8 cellular contexts compared by ENCODE assay signal in genomic region chr22:29765905-29766631, GRCh38. TPM values are rescaled to one million over a fixed set of nuclear protein-coding genes. Genes with fewer than 3 reads are reported as not detected.
DNase-seq lines count a peak whose midpoint lies in the region; ATAC-seq and TF ChIP-seq lines count a peak whose summit lies in the region.

No MANE protein-coding gene starts in this region.

- POLR2A ChIA-PET in HEK293T (lab: Yijun Ruan, JAX), result interaction anchor here (0.9 to 1.6 kb wide), 9 partner anchors 10 to 213 kb away, joined by 3 to 16 read pairs (median 4); no protein-coding TSS in a partner anchor

- intact Hi-C loops in ascending aorta (cut with DNase I), result loop anchor here (2.0 kb wide), 2 partner anchors 73 to 117 kb away; partner anchors contain the start of genes ASCC2 and MTMR3
- intact Hi-C loops in left lung (cut with DNase I), result no loop called here

- peak overlapping the region; percentile 100 for H3K4me3 Mint-ChIP-seq in stimulated activated naive B cell treated with anti-CD40 and anti-IgM and Interleukin-4, amounts not matched to agents 10 μg/mL and 1 μg/mL and 100 μg/mL, for 72 hours

- H3K4me1 ChIP-seq in ascending aorta (peaks cover 9 to 17% of the 10 kb centered on the region in 2 donors), left lung (peaks cover 19 to 38% of the 10 kb centered on the region in 2 donors)

- DNase-seq in D341Med (ENCODE audit: low spot score) (peak; percentile 5), NAMALWA (ENCODE audit: low spot score) (peak; percentile 61), ascending aorta (ENCODE audit: low spot score in 2 of 2) (no peak), left lung (peak in 1 of 2 donors; percentile 42), HEK293T (ENCODE audit: extremely low spot score) (no peak), SKM-1 (lab: John Stamatoyannopoulos, UW; ENCODE audit: unreplicated experiment) (no peak)
- peak; percentile 25 for DNase-seq in stimulated activated naive B cell treated with anti-CD40 and anti-IgM and Interleukin-4, amounts not matched to agents 10 μg/mL and 1 μg/mL and 100 μg/mL, for 72 hours

- H3K27me3 ChIP-seq in ascending aorta (no peaks in the 10 kb centered on the region), left lung (no peaks in the 10 kb centered on the region)

- no peaks in the 10 kb centered on the region for H3K27me3 Mint-ChIP-seq in stimulated activated naive B cell treated with anti-CD40 and anti-IgM and Interleukin-4, amounts not matched to agents 10 μg/mL and 1 μg/mL and 100 μg/mL, for 72 hours

- peak overlapping the region; percentile 53 to 78 for H3K27ac ChIP-seq in ascending aorta
- H3K27ac ChIP-seq in left lung, result peak overlapping the region; percentile 79 to 91

- H3K4me1 Mint-ChIP-seq in stimulated activated naive B cell treated with anti-CD40 and anti-IgM and Interleukin-4, amounts not matched to agents 10 μg/mL and 1 μg/mL and 100 μg/mL, for 72 hours, result peaks cover 16 to 44% of the 10 kb centered on the region in 2 donors

- ATAC-seq in GM21529 (IDR thresholded peaks at IDR 0.05; ENCODE audit: unreplicated experiment) (peak; percentile 16), left lung (peak; percentile 4)
- peak; percentile 48 to 55 for ATAC-seq in stimulated activated naive B cell treated with anti-CD40 and anti-IgM and Interleukin-4, amounts not matched to agents 10 μg/mL and 1 μg/mL and 100 μg/mL, for 72 hours (replicated peaks)

- H3K9me3 ChIP-seq in ascending aorta, result no peaks in the 10 kb centered on the region
- no peaks in the 10 kb centered on the region for H3K9me3 ChIP-seq in left lung

- H3K4me3 ChIP-seq in ascending aorta (peak overlapping the region; percentile 81 to 91), left lung (peak overlapping the region; percentile 74 to 75)

- no peak for TF ChIP-seq CTCF in ascending aorta (IDR thresholded peaks at IDR 0.05)
- no peak for TF ChIP-seq CTCF in left lung (IDR thresholded peaks at IDR 0.05)

- H3K36me3 Mint-ChIP-seq in stimulated activated naive B cell treated with anti-CD40 and anti-IgM and Interleukin-4, amounts not matched to agents 10 μg/mL and 1 μg/mL and 100 μg/mL, for 72 hours, result peaks cover 16 to 30% of the 10 kb centered on the region in 2 donors

- no peaks in the 10 kb centered on the region for H3K9me3 Mint-ChIP-seq in stimulated activated naive B cell treated with anti-CD40 and anti-IgM and Interleukin-4, amounts not matched to agents 10 μg/mL and 1 μg/mL and 100 μg/mL, for 72 hours

- H3K36me3 ChIP-seq in ascending aorta (peaks cover 11 to 21% of the 10 kb centered on the region in 2 donors), left lung (peaks cover 0 to 18% of the 10 kb centered on the region in 2 donors)

- CTCF ChIA-PET in HEK293T (lab: Yijun Ruan, JAX), result interaction anchor here (0.6 to 1.1 kb wide), 3 partner anchors 29 to 323 kb away, joined by 3 read pairs; no protein-coding TSS in a partner anchor

- peak overlapping the region; percentile 100 for H3K27ac Mint-ChIP-seq in stimulated activated naive B cell treated with anti-CD40 and anti-IgM and Interleukin-4, amounts not matched to agents 10 μg/mL and 1 μg/mL and 100 μg/mL, for 72 hours

TF ChIP-seq in HEK293T, 16 proteins besides CTCF, POLR2A, EP300 and RAD21:
- TF ChIP-seq SUZ12 (IDR thresholded peaks at IDR 0.05) (no peak), TARDBP (IDR thresholded peaks at IDR 0.05) (no peak), NFRKB (IDR thresholded peaks at IDR 0.05) (no peak), FOXK2 (IDR thresholded peaks at IDR 0.05) (no peak), CTBP1 (IDR thresholded peaks at IDR 0.05; ENCODE audit: borderline replicate concordance) (no peak), FOXM1 (IDR thresholded peaks at IDR 0.05; ENCODE audit: borderline replicate concordance) (no peak), L3MBTL2 (conservative IDR thresholded peaks at IDR 0.05) (no peak), HDGF (IDR thresholded peaks at IDR 0.05; ENCODE audit: borderline replicate concordance) (no peak), ARNT (IDR thresholded peaks at IDR 0.05) (no peak), LEF1 (IDR thresholded peaks at IDR 0.05; ENCODE audit: borderline replicate concordance) (no peak), SP1 (IDR thresholded peaks at IDR 0.05) (no peak), PKNOX1 (IDR thresholded peaks at IDR 0.05) (no peak), ELF4 (IDR thresholded peaks at IDR 0.05) (no peak)
TF ChIP-seq in HEK293T: peak in this region for 0.

RNA-seq across cellular contexts. Expression of gene ZMAT5, which starts 0.7 kb away (rescaled TPM):
- total RNA-seq in ascending aorta (59.3 TPM), left lung (10 to 100 TPM; 20.4 to 22.6 TPM)

RNA-seq across cellular contexts. Expression of gene UQCR10, which starts 1.1 kb away (rescaled TPM):
- 66.8 TPM for total RNA-seq in ascending aorta
- total RNA-seq in left lung, result 100 to 1,000 TPM in 1 of 2 donors, 10 to 100 TPM in 1; 77.4 to 154 TPM

RNA-seq across cellular contexts. Expression of gene CABP7, which starts 46.3 kb away (rescaled TPM):
- not detected for total RNA-seq in ascending aorta
- not detected for total RNA-seq in left lung

Comparison
In these comparisons a context has a peak if more than half of its experiments do, and no peak if none do; other contexts are left out.
1. DNase-seq: peak in D341Med (single experiment), NAMALWA (single experiment) and stimulated activated naive B cell treated with anti-CD40 and anti-IgM and Interleukin-4, amounts not matched to agents 10 μg/mL and 1 μg/mL and 100 μg/mL, for 72 hours (single experiment); none in ascending aorta (0 of 2), HEK293T (single experiment) and SKM-1 (single experiment).
2. Peak in every context shown above with its lines, with median percentiles within 50 percentile points of each other: ATAC-seq.